In the genomic region with DNA sequence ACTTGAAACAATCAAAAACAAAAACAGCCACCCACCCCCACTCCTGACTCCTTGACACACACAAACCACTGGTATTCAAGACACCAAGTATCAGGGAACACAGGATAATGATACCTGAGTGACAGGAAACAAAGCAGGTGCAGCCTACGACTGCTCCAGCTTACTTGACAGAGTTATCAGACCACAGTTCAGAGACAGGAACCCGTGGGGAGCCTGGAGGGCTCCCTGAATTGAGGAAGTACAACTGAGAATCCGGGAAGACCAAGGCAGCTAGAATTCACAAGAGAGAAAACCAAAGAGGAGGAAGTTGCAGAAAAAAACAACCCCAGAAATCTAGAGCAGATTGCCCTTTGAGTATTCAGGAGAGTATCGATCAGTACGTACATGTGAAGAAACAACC, we compare ENCODE assay signal across 1 cellular context.
TF ChIP-seq lines count a peak whose summit lies in the region.

No MANE protein-coding gene starts in this region.

TF ChIP-seq in SK-N-SH, 30 proteins besides CTCF, POLR2A, EP300 and RAD21 (continued from another document):
- TF ChIP-seq, protein P1, sequence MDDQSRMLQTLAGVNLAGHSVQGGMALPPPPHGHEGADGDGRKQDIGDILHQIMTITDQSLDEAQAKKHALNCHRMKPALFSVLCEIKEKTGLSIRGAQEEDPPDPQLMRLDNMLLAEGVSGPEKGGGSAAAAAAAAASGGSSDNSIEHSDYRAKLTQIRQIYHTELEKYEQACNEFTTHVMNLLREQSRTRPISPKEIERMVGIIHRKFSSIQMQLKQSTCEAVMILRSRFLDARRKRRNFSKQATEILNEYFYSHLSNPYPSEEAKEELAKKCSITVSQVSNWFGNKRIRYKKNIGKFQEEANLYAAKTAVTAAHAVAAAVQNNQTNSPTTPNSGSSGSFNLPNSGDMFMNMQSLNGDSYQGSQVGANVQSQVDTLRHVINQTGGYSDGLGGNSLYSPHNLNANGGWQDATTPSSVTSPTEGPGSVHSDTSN (IDR thresholded peaks at IDR 0.05) = no peak
